ENCODE assay signal across 8 cellular contexts in genomic region chr5:179549973-179550510, GRCh38. TPM values are rescaled to one million over a fixed set of nuclear protein-coding genes. Genes with fewer than 3 reads are reported as not detected.
DNase-seq lines count a peak whose midpoint lies in the region; ATAC-seq lines count a peak whose summit lies in the region.

No MANE protein-coding gene starts in this region.

- peaks cover 20 to 38% (median 37%) of the 10 kb centered on the region in 3 donors for H3K4me1 Mint-ChIP-seq in T-cell
- peaks cover 14% of the 10 kb centered on the region for H3K4me1 Mint-ChIP-seq in memory B cell
- peaks cover 38% of the 10 kb centered on the region for H3K4me1 Mint-ChIP-seq in stimulated activated naive CD8-positive, alpha-beta T cell treated with anti-CD3 and anti-CD28 coated beads, Interleukin-15, amount 100 ng/mL, for 72 hours

- H3K4me3 Mint-ChIP-seq in T-cell (peak overlapping the region; percentile 93 to 96 (median 94)), memory B cell (peak overlapping the region; percentile 94)
- H3K4me3 Mint-ChIP-seq in stimulated activated naive CD8-positive, alpha-beta T cell treated with anti-CD3 and anti-CD28 coated beads, Interleukin-15, amount 100 ng/mL, for 72 hours, result peak overlapping the region; percentile 93 to 97

- ATAC-seq in GM19328 (IDR thresholded peaks at IDR 0.05; ENCODE audit: unreplicated experiment) (peak; percentile 19), HG03439 (IDR thresholded peaks at IDR 0.05; ENCODE audit: unreplicated experiment) (peak; percentile 24), T-cell (replicated peaks in 1 of 4) (peak in 3 of 4 experiments; percentile 9 to 19 (median 13)), memory B cell (ENCODE audit: low read depth) (peak; percentile 42)
- peak; percentile 50 for ATAC-seq in stimulated activated naive CD8-positive, alpha-beta T cell treated with anti-CD3 and anti-CD28 coated beads, Interleukin-15, amount 100 ng/mL, for 72 hours

- H3K36me3 Mint-ChIP-seq in T-cell, result peaks cover 4% of the 10 kb centered on the region
- peaks cover 4% of the 10 kb centered on the region for H3K36me3 Mint-ChIP-seq in memory B cell

- CTCF ChIA-PET in T-cell (lab: Charles Lee), result interaction anchor here in 1 of 2 donors (0.6 to 1.4 kb wide), 3 partner anchors 9 to 58 kb away, joined by 3 to 6 read pairs (median 4); no protein-coding TSS in a partner anchor

- POLR2A ChIA-PET in T-cell (lab: Charles Lee), result interaction anchor here in 1 of 2 donors (0.6 to 1.8 kb wide), 3 partner anchors 9 to 1413 kb away, joined by 3 to 13 read pairs (median 7); partner anchors contain the start of gene HNRNPH1

- H3K27ac Mint-ChIP-seq in T-cell, result peak overlapping the region; percentile 96 to 98
- H3K27ac Mint-ChIP-seq in memory B cell, result peak overlapping the region; percentile 96
- H3K27ac Mint-ChIP-seq in stimulated activated naive CD8-positive, alpha-beta T cell treated with anti-CD3 and anti-CD28 coated beads, Interleukin-15, amount 100 ng/mL, for 72 hours, result peak overlapping the region; percentile 99 to 100

- peak; percentile 68 to 82 for DNase-seq in AML-193 (lab: John Stamatoyannopoulos, UW)
- no peak for DNase-seq in T-cell
- peak; percentile 20 for DNase-seq in dedifferentiated amniotic fluid mesenchymal stem cell (ENCODE audit: extremely low spot score)
- DNase-seq in memory B cell (ENCODE audit: low spot score in 2 of 2), result peak in 1 of 2 donors; percentile 59
- peak; percentile 50 to 71 for DNase-seq in stimulated activated naive CD8-positive, alpha-beta T cell treated with anti-CD3 and anti-CD28 coated beads, Interleukin-15, amount 100 ng/mL, for 72 hours
- DNase-seq in H4 (ENCODE audit: low spot score), result no peak

- H3K9me3 Mint-ChIP-seq in T-cell (no peaks in the 10 kb centered on the region), memory B cell (no peaks in the 10 kb centered on the region)
- H3K9me3 Mint-ChIP-seq in stimulated activated naive CD8-positive, alpha-beta T cell treated with anti-CD3 and anti-CD28 coated beads, Interleukin-15, amount 100 ng/mL, for 72 hours, result no peaks in the 10 kb centered on the region

- no peaks in the 10 kb centered on the region for H3K27me3 Mint-ChIP-seq in T-cell
- H3K27me3 Mint-ChIP-seq in memory B cell, result no peaks in the 10 kb centered on the region
- no peaks in the 10 kb centered on the region for H3K27me3 Mint-ChIP-seq in stimulated activated naive CD8-positive, alpha-beta T cell treated with anti-CD3 and anti-CD28 coated beads, Interleukin-15, amount 100 ng/mL, for 72 hours

RNA-seq across cellular contexts. Expression of gene RUFY1, which starts 0.3 kb away (rescaled TPM):
- total RNA-seq in T-cell, result 10 to 100 TPM; 35.2 to 63.6 (median 47.7) TPM
- total RNA-seq in H4 (2014; rRNA removed; shearing (Covaris generic)), result 43.3 and 53.2 TPM in 2 replicates

Comparison
In these comparisons a context has a peak if more than half of its experiments do, and no peak if none do; other contexts are left out.
1. DNase-seq: peak in AML-193 (2 of 2), dedifferentiated amniotic fluid mesenchymal stem cell (single experiment) and stimulated activated naive CD8-positive, alpha-beta T cell treated with anti-CD3 and anti-CD28 coated beads, Interleukin-15, amount 100 ng/mL, for 72 hours (2 of 2); none in T-cell (0 of 34) and H4 (single experiment).
2. Peak in every context shown above with its lines, with median percentiles within 50 percentile points of each other: ATAC-seq, H3K27ac Mint-ChIP-seq and H3K4me3 Mint-ChIP-seq.